ENCODE assay signal across 12 cellular contexts in genomic region chr11:122733301-122733686, GRCh38.
DNase-seq lines count a peak whose midpoint lies in the region; ATAC-seq and TF ChIP-seq lines count a peak whose summit lies in the region.
"Had no signal": no experiment of that assay in that cellular context is flagged by ENCODE, and none has a peak within 500 bp of the region (broad histone marks: within the 10 kb centered on the region; RNA-seq: fewer than 3 reads in every experiment).

No MANE protein-coding gene starts in this region.

- H3K27ac Mint-ChIP-seq in CD14-positive monocyte: peak overlapping the region; percentile 47 to 93 (median 85)
- no peak overlapping the region for H3K27ac Mint-ChIP-seq in T-helper 2 cell treated with Interferon-gamma antibody and Interleukin-4, amounts not matched to agents 5 μg/mL and 100 μg/mL, for 36 hours
- H3K27ac Mint-ChIP-seq: stimulated activated naive CD8-positive, alpha-beta T cell treated with anti-CD3 and anti-CD28 coated beads, Interleukin-15, amount 100 ng/mL, for 72 hours had no signal

- peaks cover 56% of the 10 kb centered on the region for H3K4me1 ChIP-seq in mesodermal cell (ENCODE audit: control insufficient read depth, insufficient read depth, low read length, poor library complexity, severe bottlenecking)

- H3K27ac ChIP-seq in mesodermal cell (ENCODE audit: low read depth, low read length, severe bottlenecking): peak overlapping the region; percentile 53
- H3K27ac ChIP-seq: KMS-11 had no signal

- H3K27me3 Mint-ChIP-seq in CD14-positive monocyte (ENCODE audit: low read depth in 3 of 3): peaks cover 0 to 2% (median 0%) of the 10 kb centered on the region in 3 donors
- no peaks in the 10 kb centered on the region for H3K27me3 Mint-ChIP-seq in T-helper 2 cell treated with Interferon-gamma antibody and Interleukin-4, amounts not matched to agents 5 μg/mL and 100 μg/mL, for 36 hours (ENCODE audit: low read depth)
- H3K27me3 Mint-ChIP-seq: stimulated activated naive CD8-positive, alpha-beta T cell treated with anti-CD3 and anti-CD28 coated beads, Interleukin-15, amount 100 ng/mL, for 72 hours had no signal

- H3K4me1 Mint-ChIP-seq in CD14-positive monocyte: peaks cover 35% of the 10 kb centered on the region
- H3K4me1 Mint-ChIP-seq in T-helper 2 cell treated with Interferon-gamma antibody and Interleukin-4, amounts not matched to agents 5 μg/mL and 100 μg/mL, for 36 hours (ENCODE audit: low read depth): peaks cover 29% of the 10 kb centered on the region

- 80% methylated on average over 1 of the region's 4 CpGs; no CpG with 5 or more reads in 1 of the 2 experiments for WGBS in mesodermal cell (ENCODE audit: insufficient coverage in 2 of 2), 2 experiments

- H3K9me3 ChIP-seq in mesodermal cell (ENCODE audit: control insufficient read depth, low read length): no peaks in the 10 kb centered on the region

- H3K4me3 ChIP-seq in astrocyte of the spinal cord (ENCODE audit: low read depth, low read length) (no peak overlapping the region), mesodermal cell (ENCODE audit: extremely low read depth, insufficient read depth, low read length, poor library complexity, severe bottlenecking) (no peak overlapping the region)

- peaks cover 18% of the 10 kb centered on the region in 2 donors for H3K36me3 Mint-ChIP-seq in CD14-positive monocyte
- peaks cover 2% of the 10 kb centered on the region for H3K36me3 Mint-ChIP-seq in T-helper 2 cell treated with Interferon-gamma antibody and Interleukin-4, amounts not matched to agents 5 μg/mL and 100 μg/mL, for 36 hours (ENCODE audit: low read depth)

- H3K4me3 Mint-ChIP-seq in CD14-positive monocyte: no peak overlapping the region
- H3K4me3 Mint-ChIP-seq in T-helper 2 cell treated with Interferon-gamma antibody and Interleukin-4, amounts not matched to agents 5 μg/mL and 100 μg/mL, for 36 hours: no peak overlapping the region
- H3K4me3 Mint-ChIP-seq: stimulated activated naive CD8-positive, alpha-beta T cell treated with anti-CD3 and anti-CD28 coated beads, Interleukin-15, amount 100 ng/mL, for 72 hours had no signal

- H3K9me3 Mint-ChIP-seq in CD14-positive monocyte: no peaks in the 10 kb centered on the region
- H3K9me3 Mint-ChIP-seq in T-helper 2 cell treated with Interferon-gamma antibody and Interleukin-4, amounts not matched to agents 5 μg/mL and 100 μg/mL, for 36 hours: no peaks in the 10 kb centered on the region
- H3K9me3 Mint-ChIP-seq: immature natural killer cell; stimulated activated naive CD8-positive, alpha-beta T cell treated with anti-CD3 and anti-CD28 coated beads, Interleukin-15, amount 100 ng/mL, for 72 hours had no signal

- in situ Hi-C loops in astrocyte of the spinal cord (cut with HindIII; ENCODE audit: low sequenced_read_pairs): no loop called here

- DNase-seq in CD14-positive monocyte (ENCODE audit: low spot score) (peak; percentile 74), MV-4-11 (lab: John Stamatoyannopoulos, UW) (peak; percentile 87), astrocyte of the spinal cord (ENCODE audit: low read depth, low spot score) (peak; percentile 83), NCI-H146 (lab: John Stamatoyannopoulos, UW) (no peak)
- DNase-seq in T-helper 2 cell treated with Interferon-gamma antibody and Interleukin-4, amounts not matched to agents 5 μg/mL and 100 μg/mL, for 36 hours (ENCODE audit: low spot score): no peak
- DNase-seq: DMS 273 treated with DMSO at 0.1 percent for 48 hours; immature natural killer cell; stimulated activated naive CD8-positive, alpha-beta T cell treated with anti-CD3 and anti-CD28 coated beads, Interleukin-15, amount 100 ng/mL, for 72 hours had no signal

- no peak for ATAC-seq in HG03460 (IDR thresholded peaks at IDR 0.05; ENCODE audit: unreplicated experiment)
- ATAC-seq in HG02798 (IDR thresholded peaks at IDR 0.05; ENCODE audit: poor library complexity, unreplicated experiment): no peak
- ATAC-seq: stimulated activated naive CD8-positive, alpha-beta T cell treated with anti-CD3 and anti-CD28 coated beads, Interleukin-15, amount 100 ng/mL, for 72 hours had no signal

- TF ChIP-seq CTCF in CD14-positive monocyte (IDR thresholded peaks at IDR 0.05) (no peak), astrocyte of the spinal cord (IDR thresholded peaks at IDR 0.05; ENCODE audit: low read depth, low read length) (no peak)

- H3K36me3 ChIP-seq in mesodermal cell (ENCODE audit: control insufficient read depth, insufficient read depth, low read length): peaks cover 3% of the 10 kb centered on the region

- intact Hi-C loops in CD14-positive monocyte (cut with micrococcal nuclease): no loop called here

Comparison
In these comparisons a context has a peak if more than half of its experiments do, and no peak if none do; other contexts are left out.
1. DNase-seq: peak in CD14-positive monocyte (single experiment), MV-4-11 (single experiment) and astrocyte of the spinal cord (single experiment); none in NCI-H146 (single experiment) and T-helper 2 cell treated with Interferon-gamma antibody and Interleukin-4, amounts not matched to agents 5 μg/mL and 100 μg/mL, for 36 hours (single experiment).